21 cellular contexts compared by ENCODE assay signal in the genomic region with DNA sequence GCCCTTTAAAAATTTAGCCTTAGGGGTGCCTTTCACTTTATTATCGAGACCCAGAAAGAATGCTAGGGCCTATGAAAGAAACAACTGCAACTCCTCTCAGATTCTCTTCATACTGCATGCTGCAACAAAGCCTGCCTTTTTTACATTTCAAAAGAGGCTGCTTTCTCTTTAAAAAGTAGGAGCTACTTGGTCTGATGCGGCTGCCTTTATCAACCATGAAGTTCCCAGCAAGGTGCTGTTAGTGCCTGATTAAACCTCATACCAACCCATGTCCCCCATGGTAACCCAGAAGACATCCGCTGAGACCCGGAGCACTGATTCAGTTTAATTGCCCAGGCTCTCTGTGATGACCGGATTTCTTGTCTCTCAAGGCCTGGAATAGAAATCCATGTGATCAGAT.
"Had no signal": no experiment of that assay in that cellular context is flagged by ENCODE, and none has a peak within 500 bp of the region (broad histone marks: within the 10 kb centered on the region; RNA-seq: fewer than 3 reads in every experiment).

No MANE protein-coding gene starts in this region.

- H3K27me3 ChIP-seq: colonic mucosa, right atrium auricular region, suprapubic skin, transverse colon, uterus had no signal

- H3K27ac ChIP-seq: colonic mucosa, right atrium auricular region, suprapubic skin, transverse colon, uterus had no signal

- ATAC-seq: activated CD4-positive, CD25-positive, alpha-beta regulatory T cell treated with anti-CD3 and anti-CD28 coated beads, Interleukin-2, amount 50 U/mL, for 24 hours; activated CD8-positive, alpha-beta T cell treated with anti-CD3 and anti-CD28 coated beads, Interleukin-2, amount 10 ng/mL, durations not matched to agents 7 days and 5 days; activated T-cell treated with anti-CD3 and anti-CD28 coated beads, Interleukin-2, amount 50 U/mL, for 4 hours; left cardiac atrium; naive thymus-derived CD8-positive, alpha-beta T cell; stimulated activated naive CD8-positive, alpha-beta T cell treated with anti-CD3 and anti-CD28 coated beads, Interleukin-15, amount 100 ng/mL, for 72 hours had no signal

- H3K4me3 Mint-ChIP-seq: activated CD4-positive, alpha-beta T cell treated with anti-CD3 and anti-CD28 coated beads, Interleukin-2, amount 10 ng/mL, durations not matched to agents 7 days and 5 days; activated CD8-positive, alpha-beta T cell treated with anti-CD3 and anti-CD28 coated beads, Interleukin-2, amount 10 ng/mL, durations not matched to agents 7 days and 5 days; activated T-cell treated with anti-CD3 and anti-CD28 coated beads, Interleukin-2, amount 50 U/mL, for 4 hours; central memory CD8-positive, alpha-beta T cell; naive thymus-derived CD8-positive, alpha-beta T cell; stimulated activated naive CD8-positive, alpha-beta T cell treated with anti-CD3 and anti-CD28 coated beads, Interleukin-15, amount 100 ng/mL, for 72 hours; T-helper 1 cell treated with Interleukin-12 subunit alpha and Interleukin-12 subunit beta and Interleukin-4 antibody, amounts not matched to agents 30 μg/mL and 1 μg/mL, for 36 hours had no signal

- H3K9me3 Mint-ChIP-seq: activated CD4-positive, alpha-beta T cell treated with anti-CD3 and anti-CD28 coated beads, Interleukin-2, amount 10 ng/mL, durations not matched to agents 7 days and 5 days; activated T-cell treated with anti-CD3 and anti-CD28 coated beads, Interleukin-2, amount 50 U/mL, for 4 hours; central memory CD8-positive, alpha-beta T cell; stimulated activated naive CD8-positive, alpha-beta T cell treated with anti-CD3 and anti-CD28 coated beads, Interleukin-15, amount 100 ng/mL, for 72 hours; T-helper 1 cell treated with Interleukin-12 subunit alpha and Interleukin-12 subunit beta and Interleukin-4 antibody, amounts not matched to agents 30 μg/mL and 1 μg/mL, for 36 hours had no signal

- H3K4me1 ChIP-seq: colonic mucosa, uterus had no signal

- DNase-seq: activated CD4-positive, alpha-beta T cell treated with anti-CD3 and anti-CD28 coated beads, Interleukin-2, amount 10 ng/mL, durations not matched to agents 7 days and 5 days; activated CD8-positive, alpha-beta T cell treated with anti-CD3 and anti-CD28 coated beads, Interleukin-2, amount 10 ng/mL, durations not matched to agents 7 days and 5 days; activated effector memory CD4-positive, alpha-beta T cell treated with Interleukin-2 at 50 U/mL for 16 hours; activated naive CD4-positive, alpha-beta T cell treated with anti-CD3 and anti-CD28 coated beads, Interleukin-2, amount 50 U/mL, for 16 hours; activated T-cell treated with anti-CD3 and anti-CD28 coated beads, Interleukin-2, amount 50 U/mL, for 4 hours; aorta; colonic mucosa; hypothalamus; left cardiac atrium; naive thymus-derived CD8-positive, alpha-beta T cell; stimulated activated CD4-positive, alpha-beta T cell treated with anti-CD3 and anti-CD28 coated beads, Interleukin-15, amount 100 ng/mL, for 24 hours; stimulated activated CD4-positive, alpha-beta T cell treated with anti-CD3 and anti-CD28 coated beads, Interleukin-2, amount 100 ng/mL, for 48 hours; stimulated activated naive CD8-positive, alpha-beta T cell treated with anti-CD3 and anti-CD28 coated beads, Interleukin-15, amount 100 ng/mL, for 72 hours; transverse colon; uterus had no signal

- H3K4me1 Mint-ChIP-seq: activated CD4-positive, alpha-beta T cell treated with anti-CD3 and anti-CD28 coated beads, Interleukin-2, amount 10 ng/mL, durations not matched to agents 7 days and 5 days; central memory CD8-positive, alpha-beta T cell; naive thymus-derived CD8-positive, alpha-beta T cell; stimulated activated naive CD8-positive, alpha-beta T cell treated with anti-CD3 and anti-CD28 coated beads, Interleukin-15, amount 100 ng/mL, for 72 hours had no signal

- H3K27ac Mint-ChIP-seq: activated CD4-positive, alpha-beta T cell treated with anti-CD3 and anti-CD28 coated beads, Interleukin-2, amount 10 ng/mL, durations not matched to agents 7 days and 5 days; activated CD8-positive, alpha-beta T cell treated with anti-CD3 and anti-CD28 coated beads, Interleukin-2, amount 10 ng/mL, durations not matched to agents 7 days and 5 days; naive thymus-derived CD8-positive, alpha-beta T cell; progenitor cell of endocrine pancreas; stimulated activated naive CD8-positive, alpha-beta T cell treated with anti-CD3 and anti-CD28 coated beads, Interleukin-15, amount 100 ng/mL, for 72 hours; T-helper 1 cell treated with Interleukin-12 subunit alpha and Interleukin-12 subunit beta and Interleukin-4 antibody, amounts not matched to agents 30 μg/mL and 1 μg/mL, for 36 hours had no signal

- H3K9me3 ChIP-seq: colonic mucosa, right atrium auricular region, suprapubic skin, transverse colon, uterus had no signal

- H3K4me3 ChIP-seq: colonic mucosa, right atrium auricular region, suprapubic skin, transverse colon, uterus had no signal

- H3K36me3 ChIP-seq: colonic mucosa, right atrium auricular region, suprapubic skin, transverse colon, uterus had no signal

- H3K36me3 Mint-ChIP-seq: naive thymus-derived CD8-positive, alpha-beta T cell had no signal
